In genomic region chr5:127297348-127298035, GRCh38 we compare ENCODE assay signal across 2 cellular contexts.
TF ChIP-seq lines count a peak whose summit lies in the region.

No MANE protein-coding gene starts in this region.

TF ChIP-seq in GM23338, 12 proteins besides CTCF, POLR2A, EP300 and RAD21:
- TF ChIP-seq POLR2AphosphoS5 (IDR thresholded peaks at IDR 0.05; ENCODE audit: low read depth) (no peak), NANOG (IDR thresholded peaks at IDR 0.05; ENCODE audit: borderline replicate concordance) (no peak), EZH2 (IDR thresholded peaks at IDR 0.05; ENCODE audit: low read depth, unreplicated experiment) (no peak), ETS1 (IDR thresholded peaks at IDR 0.05) (no peak), ZNF331 (CRISPR knock-in tag; IDR thresholded peaks at IDR 0.05; ENCODE audit: low read depth) (no peak), ZNF462 (CRISPR knock-in tag; IDR thresholded peaks at IDR 0.05) (no peak), CREB1 (CRISPR knock-in tag; IDR thresholded peaks at IDR 0.05; ENCODE audit: low read depth) (no peak), JUNB (IDR thresholded peaks at IDR 0.05; ENCODE audit: unreplicated experiment) (no peak), ZNF114 (CRISPR knock-in tag; IDR thresholded peaks at IDR 0.05) (no peak), REST (IDR thresholded peaks at IDR 0.05; ENCODE audit: unreplicated experiment) (no peak), STAT1 (IDR thresholded peaks at IDR 0.05; ENCODE audit: unreplicated experiment) (no peak), EZH2phosphoT487 (IDR thresholded peaks at IDR 0.05; ENCODE audit: unreplicated experiment) (no peak)

TF ChIP-seq in H1, 55 proteins besides CTCF, POLR2A, EP300 and RAD21:
- TF ChIP-seq SUZ12 (IDR thresholded peaks at IDR 0.05; ENCODE audit: low read length): no peak
- TF ChIP-seq KDM4A (IDR thresholded peaks at IDR 0.05; ENCODE audit: low read depth, low read length, severe bottlenecking): no peak
- no peak for TF ChIP-seq SP4 (IDR thresholded peaks at IDR 0.05; ENCODE audit: low read length)
- TF ChIP-seq GABPA (IDR thresholded peaks at IDR 0.05; ENCODE audit: borderline replicate concordance, insufficient read depth, low read length): no peak
